9 cellular contexts compared by ENCODE assay signal in genomic region chr6:72825265-72825918, GRCh38.
DNase-seq lines count a peak whose midpoint lies in the region; ATAC-seq, FAIRE-seq and TF ChIP-seq lines count a peak whose summit lies in the region.
"Had no signal": no experiment of that assay in that cellular context is flagged by ENCODE, and none has a peak within 500 bp of the region (broad histone marks: within the 10 kb centered on the region; RNA-seq: fewer than 3 reads in every experiment).

No MANE protein-coding gene starts in this region.

- H3K4me3 Mint-ChIP-seq in dendritic cell treated with granulocyte-macrophage colony-stimulating factor and Interleukin-4, amounts not matched to agents 40 ng/mL and 50 ng/mL, for 4 days = no peak overlapping the region

- H2AFZ ChIP-seq in ACC112 (ENCODE audit: low read length, unreplicated experiment) = no peak overlapping the region
- H2AFZ ChIP-seq in HepG2 (ENCODE audit: low read length) = no peak overlapping the region

- CTCF ChIA-PET in HepG2 (lab: Yijun Ruan, JAX; ENCODE audit: low intra/inter-chr PET ratio, low total read pairs) = no interaction called here

- POLR2A ChIA-PET in HepG2 (lab: Yijun Ruan, JAX) = no interaction called here

- H3K4me1 ChIP-seq in ACC112 (ENCODE audit: control insufficient read depth, insufficient read depth, low read length, unreplicated experiment) = peaks cover 36% of the 10 kb centered on the region
- H3K4me1 ChIP-seq in HepG2 (ENCODE audit: insufficient read depth, low read length) = no peaks in the 10 kb centered on the region

- no peak for DNase-seq in GM19239 (ENCODE audit: insufficient read length, low spot score)
- DNase-seq in HepG2 (ENCODE audit: low spot score) = no peak
- DNase-seq in dermis blood vessel endothelial cell = no peak
- DNase-seq: hippocampal formation had no signal

- H3K9me3 Mint-ChIP-seq in dendritic cell treated with granulocyte-macrophage colony-stimulating factor and Interleukin-4, amounts not matched to agents 40 ng/mL and 50 ng/mL, for 4 days = peaks cover 10% of the 10 kb centered on the region

- in situ Hi-C loops in HepG2 (cut with HindIII; ENCODE audit: extremely low pct_ligation_motif_present, low pct_unique_long_range_greater_than_20kb) = no loop called here

- FAIRE-seq in GM19239 (lab: Jason Lieb, UNC) (no peak), HepG2 (lab: Jason Lieb, UNC) (no peak)

- intact Hi-C loops in dendritic cell treated with granulocyte-macrophage colony-stimulating factor and Interleukin-4, amounts not matched to agents 40 ng/mL and 50 ng/mL, for 4 days (cut with micrococcal nuclease) = no loop called here
- intact Hi-C loops in HepG2 (cut with micrococcal nuclease; ENCODE audit: unreplicated experiment) = no loop called here

- peak overlapping the region; percentile 31 for H3K27ac Mint-ChIP-seq in dendritic cell treated with granulocyte-macrophage colony-stimulating factor and Interleukin-4, amounts not matched to agents 40 ng/mL and 50 ng/mL, for 4 days

- H3K9me3 ChIP-seq in HepG2 (ENCODE audit: low read length) = no peaks in the 10 kb centered on the region

- ATAC-seq in GM18907 (IDR thresholded peaks at IDR 0.05; ENCODE audit: unreplicated experiment) = peak; percentile 45
- peak; percentile 41 for ATAC-seq in HG03103 (IDR thresholded peaks at IDR 0.05; ENCODE audit: low read depth, unreplicated experiment)
- no peak for ATAC-seq in GM21737 (IDR thresholded peaks at IDR 0.05; ENCODE audit: unreplicated experiment)
- ATAC-seq in HepG2 = no peak

- no peaks in the 10 kb centered on the region for H3K36me3 Mint-ChIP-seq in dendritic cell treated with granulocyte-macrophage colony-stimulating factor and Interleukin-4, amounts not matched to agents 40 ng/mL and 50 ng/mL, for 4 days (ENCODE audit: low read depth)

- H3K4me2 ChIP-seq in HepG2 (ENCODE audit: low read depth, low read length) = no peak overlapping the region

- no peak for TF ChIP-seq CTCF in HepG2 (CRISPR knock-in tag; IDR thresholded peaks at IDR 0.05)

- TF ChIP-seq POLR2A in HepG2 (IDR thresholded peaks at IDR 0.05; ENCODE audit: insufficient read depth in 1 of 2, low read depth in 2 of 2, low read length in 2 of 2) = no peak

- H3K27ac ChIP-seq in ACC112 (ENCODE audit: low read depth, low read length) (peak overlapping the region; percentile 90), HepG2 (ENCODE audit: extremely low read length, insufficient read depth, low read length) (no peak overlapping the region)

- no peaks in the 10 kb centered on the region for H3K27me3 Mint-ChIP-seq in dendritic cell treated with granulocyte-macrophage colony-stimulating factor and Interleukin-4, amounts not matched to agents 40 ng/mL and 50 ng/mL, for 4 days

- H3K27me3 ChIP-seq in ACC112 (ENCODE audit: insufficient read depth, low read length) = no peaks in the 10 kb centered on the region
- H3K27me3 ChIP-seq in HepG2 (ENCODE audit: control insufficient read depth in 1 of 2, insufficient read depth in 2 of 2, low read length in 2 of 2) = no peaks in the 10 kb centered on the region

- H3K4me1 Mint-ChIP-seq in dendritic cell treated with granulocyte-macrophage colony-stimulating factor and Interleukin-4, amounts not matched to agents 40 ng/mL and 50 ng/mL, for 4 days (ENCODE audit: low read depth) = peaks cover 13% of the 10 kb centered on the region

- H3K4me3 ChIP-seq in ACC112 (ENCODE audit: low read depth, low read length) (no peak overlapping the region), HepG2 (replicated peaks in 1 of 3; ENCODE audit: insufficient read depth in 1 of 3, low read depth in 2 of 3, low read length in 3 of 3) (no peak overlapping the region)

- no peaks in the 10 kb centered on the region for H3K79me2 ChIP-seq in ACC112 (ENCODE audit: control insufficient read depth, insufficient read depth, low read length, unreplicated experiment)
- H3K79me2 ChIP-seq in HepG2 (ENCODE audit: insufficient read depth, low read length) = no peaks in the 10 kb centered on the region

- H3K9ac ChIP-seq in HepG2 (ENCODE audit: insufficient read depth, low read depth, low read length) = no peak overlapping the region

- no peak for TF ChIP-seq RAD21 in HepG2 (CRISPR knock-in tag; IDR thresholded peaks at IDR 0.05)

- H4K20me1 ChIP-seq in HepG2 (ENCODE audit: insufficient read depth, low read length) = no peaks in the 10 kb centered on the region

- BruUV-seq in HepG2 (replicated peaks; lab: Mats Ljungman, UMichigan) = no TSS peak

- H3K36me3 ChIP-seq in ACC112 (ENCODE audit: insufficient read depth, low read length) (no peaks in the 10 kb centered on the region), HepG2 (replicated peaks in 1 of 2; ENCODE audit: control insufficient read depth in 1 of 2, insufficient read depth in 2 of 2, low read length in 2 of 2) (no peaks in the 10 kb centered on the region)

- no peak for TF ChIP-seq EP300 in HepG2 (IDR thresholded peaks at IDR 0.05; ENCODE audit: low read depth in 2 of 2, low read length in 2 of 2)
- no peak for TF ChIP-seq EP300 in HepG2 (CRISPR knock-in tag; IDR thresholded peaks at IDR 0.05; ENCODE audit: borderline replicate concordance)

TF ChIP-seq in HepG2, 621 proteins besides CTCF, POLR2A, EP300 and RAD21:
- TF ChIP-seq TAF15 (IDR thresholded peaks at IDR 0.05; ENCODE audit: low read depth, low read length, poor library complexity, severe bottlenecking) (no peak), ZFP82 (CRISPR knock-in tag; IDR thresholded peaks at IDR 0.05; ENCODE audit: borderline replicate concordance) (no peak), AGO2 (optimal IDR thresholded peaks at IDR 0.05; ENCODE audit: low read depth, low read length) (no peak), CBX1 (IDR thresholded peaks at IDR 0.05; ENCODE audit: low read depth) (no peak), SMAD9 (CRISPR knock-in tag; IDR thresholded peaks at IDR 0.05) (no peak), AKAP8 (CRISPR knock-in tag; IDR thresholded peaks at IDR 0.05) (no peak), E2F2 (CRISPR knock-in tag; IDR thresholded peaks at IDR 0.05; ENCODE audit: borderline replicate concordance) (no peak), NCOA1 (CRISPR knock-in tag; IDR thresholded peaks at IDR 0.05) (no peak)

Comparison
In these comparisons a context has a peak if more than half of its experiments do, and no peak if none do; other contexts are left out.
1. ATAC-seq: peak in GM18907 (single experiment) and HG03103 (single experiment); none in GM21737 (single experiment) and HepG2 (single experiment).